8 cellular contexts compared by ENCODE assay signal in genomic region chr10:77927343-77928256, GRCh38. TPM values are rescaled to one million over a fixed set of nuclear protein-coding genes. Genes with fewer than 3 reads are reported as not detected.
DNase-seq lines count a peak whose midpoint lies in the region; ATAC-seq and TF ChIP-seq lines count a peak whose summit lies in the region.

No MANE protein-coding gene starts in this region.

- POLR2A ChIA-PET in Panc1 (lab: Charles Lee) = interaction anchor here (0.6 kb wide), 3 partner anchors 9 to 340 kb away, joined by 3 to 10 read pairs (median 6); no protein-coding TSS in a partner anchor

- H3K4me3 ChIP-seq in DOHH2 (ENCODE audit: low read length) (0 out of 2 replicates have a peak overlapping the region, but pooled peaks have one; percentile 50), Panc1 (ENCODE audit: low read depth in 2 of 2, low read length in 2 of 2) (peak overlapping the region; percentile 75 to 81), esophagus squamous epithelium (peak overlapping the region; percentile 55 to 93 (median 81))

- H3K27ac ChIP-seq in DOHH2 (ENCODE audit: low read depth, low read length) (no peak overlapping the region), Panc1 (ENCODE audit: low read length) (peak overlapping the region; percentile 80), esophagus squamous epithelium (peak overlapping the region; percentile 88 to 93 (median 90))

- H3K9me3 ChIP-seq in DOHH2 (ENCODE audit: control insufficient read depth, insufficient read depth, low read length) = no peaks in the 10 kb centered on the region
- no peaks in the 10 kb centered on the region for H3K9me3 ChIP-seq in Panc1 (ENCODE audit: control insufficient read depth, insufficient read depth, low read depth, low read length)
- no peaks in the 10 kb centered on the region for H3K9me3 ChIP-seq in esophagus squamous epithelium

- H3F3A ChIP-seq in DOHH2 (ENCODE audit: control insufficient read depth, insufficient read depth) = no peaks in the 10 kb centered on the region

- no peaks in the 10 kb centered on the region for H3K9me2 ChIP-seq in DOHH2 (replicated peaks; ENCODE audit: control insufficient read depth, low read length)

- BruUV-seq in Panc1 (replicated peaks; lab: Mats Ljungman, UMichigan) = no TSS peak

- 48 to 60% methylated on average over 15 to 17 of the region's 20 CpGs for WGBS in esophagus squamous epithelium, 2 donors

- DNase-seq in Panc1 (ENCODE audit: low read depth, low spot score) (no peak), esophagus squamous epithelium (lab: John Stamatoyannopoulos, UW) (no peak), retina (peak; percentile 67), NCI-H446 (lab: John Stamatoyannopoulos, UW) (no peak), foreskin melanocyte (no peak)
- DNase-seq in activated effector memory CD4-positive, alpha-beta T cell treated with anti-CD3 and anti-CD28 coated beads, Interleukin-2, amount 50 U/mL, for 16 hours = no peak

- intact Hi-C loops in Panc1 (cut with micrococcal nuclease; ENCODE audit: unreplicated experiment) = no loop called here
- intact Hi-C loops in esophagus squamous epithelium (cut with DNase I) = no loop called here

- in situ Hi-C loops in Panc1 (cut with HindIII; ENCODE audit: low pct_unique_long_range_greater_than_20kb, low sequenced_read_pairs) = no loop called here

- CTCF ChIA-PET in Panc1 (lab: Charles Lee) = interaction anchor here (0.6 to 0.8 kb wide), 2 partner anchors 19 to 208 kb away, joined by 3 read pairs; no protein-coding TSS in a partner anchor

- no peak for TF ChIP-seq CTCF in DOHH2 (IDR thresholded peaks at IDR 0.05; ENCODE audit: low read depth, low read length, poor library complexity, severe bottlenecking)
- TF ChIP-seq CTCF in Panc1 (IDR thresholded peaks at IDR 0.05) = no peak
- no peak for TF ChIP-seq CTCF in esophagus squamous epithelium (IDR thresholded peaks at IDR 0.05)

- H3K27me3 ChIP-seq in DOHH2 (ENCODE audit: control insufficient read depth, low read length) (peaks cover 30% of the 10 kb centered on the region), Panc1 (ENCODE audit: control insufficient read depth, insufficient read depth, low read length) (no peaks in the 10 kb centered on the region), esophagus squamous epithelium (peaks cover 0 to 7% (median 0%) of the 10 kb centered on the region in 4 donors)

- H3K79me2 ChIP-seq in DOHH2 (ENCODE audit: control insufficient read depth, low read length) = no peaks in the 10 kb centered on the region

- H4K20me1 ChIP-seq in DOHH2 (ENCODE audit: control insufficient read depth, insufficient read depth, low read depth, low read length) = no peaks in the 10 kb centered on the region

- ATAC-seq in Panc1 (no peak), HG02588 (IDR thresholded peaks at IDR 0.05; ENCODE audit: unreplicated experiment) (no peak)

- H3K4me1 ChIP-seq in DOHH2 (ENCODE audit: control insufficient read depth, low read length) (peaks cover 8% of the 10 kb centered on the region; the same call in 1 of the 2 replicates), Panc1 (ENCODE audit: control insufficient read depth, insufficient read depth, low read length) (peaks cover 24% of the 10 kb centered on the region), esophagus squamous epithelium (peaks cover 21 to 54% (median 30%) of the 10 kb centered on the region in 3 donors)

- H3K36me3 ChIP-seq in DOHH2 (ENCODE audit: control insufficient read depth, low read length) = no peaks in the 10 kb centered on the region
- H3K36me3 ChIP-seq in Panc1 (ENCODE audit: control insufficient read depth, insufficient read depth, low read length) = no peaks in the 10 kb centered on the region
- H3K36me3 ChIP-seq in esophagus squamous epithelium = no peaks in the 10 kb centered on the region

- TF ChIP-seq POLR2A in esophagus squamous epithelium (IDR thresholded peaks at IDR 0.05) = no peak

- peak overlapping the region; percentile 27; the same call in 1 of the 2 replicates for H3K4me2 ChIP-seq in DOHH2 (ENCODE audit: low read length)

RNA-seq across cellular contexts. Expression of gene DLG5, which starts 1.0 kb away (rescaled TPM):
- total RNA-seq in Panc1 (2021; ENCODE audit: unreplicated experiment) (85.6 TPM), esophagus squamous epithelium (10 to 100 TPM; 34.1 to 50.9 (median 41.3) TPM)
- polyA plus RNA-seq in Panc1 (2012; ENCODE audit: insufficient read length) = 93.6 TPM
